Comparison of ENCODE assay signal across 8 cellular contexts in the genomic region with DNA sequence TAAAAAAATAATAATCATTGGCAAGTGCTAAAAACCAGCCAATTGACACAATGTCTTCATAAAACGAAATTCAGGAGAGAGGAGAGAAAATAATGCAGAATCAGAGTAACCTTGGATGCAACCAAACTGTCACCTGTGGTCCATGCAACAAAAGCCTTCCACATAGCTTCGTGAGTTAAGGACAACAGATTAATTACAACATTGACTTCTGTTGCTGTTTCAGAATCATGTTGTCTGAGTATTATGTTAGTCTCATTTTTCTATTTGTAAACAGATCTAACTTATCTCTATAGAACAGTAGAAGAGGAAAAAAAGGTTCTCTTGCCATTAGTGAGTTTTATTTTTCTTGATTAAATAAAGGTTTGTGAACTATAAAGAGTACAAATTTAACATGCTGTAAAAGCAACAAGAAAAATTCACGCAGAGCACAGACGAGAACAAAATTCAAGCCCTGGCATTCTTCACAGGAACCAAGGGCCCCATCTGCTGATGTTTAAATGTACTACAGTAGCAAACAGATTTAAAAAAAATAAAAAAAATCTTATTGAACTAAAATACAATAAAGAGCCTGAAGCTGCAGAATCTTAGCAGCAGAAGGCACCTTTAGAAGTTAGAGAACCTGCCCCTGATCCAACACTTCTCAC.
A peak's percentile ranks its signal among the peaks of the same experiment; 100 is the strongest.
DNase-seq lines count a peak whose midpoint lies in the region; ATAC-seq and TF ChIP-seq lines count a peak whose summit lies in the region.

No MANE protein-coding gene starts in this region.

- 17 to 27% (median 19%) methylated on average over 4 of the region's 4 CpGs for WGBS in adrenal gland, 4 donors

- H3K27ac ChIP-seq in HEK293 (ENCODE audit: extremely low read depth, low read depth, low read length) = no peak overlapping the region
- H3K27ac ChIP-seq in adrenal gland = no peak overlapping the region

- H3K27me3 Mint-ChIP-seq in stimulated activated naive B cell treated with anti-CD40 and anti-IgM and Interleukin-4, amounts not matched to agents 10 μg/mL and 1 μg/mL and 100 μg/mL, for 72 hours = peaks cover 0 to 5% of the 10 kb centered on the region in 2 donors

- no peaks in the 10 kb centered on the region for H3K9me3 Mint-ChIP-seq in stimulated activated naive B cell treated with anti-CD40 and anti-IgM and Interleukin-4, amounts not matched to agents 10 μg/mL and 1 μg/mL and 100 μg/mL, for 72 hours
- H3K9me3 Mint-ChIP-seq in activated naive CD4-positive, alpha-beta T cell treated with anti-CD3 and anti-CD28 coated beads, Interleukin-2, amount 50 U/mL, for 72 hours = no peaks in the 10 kb centered on the region

- no peaks in the 10 kb centered on the region for H3K36me3 Mint-ChIP-seq in stimulated activated naive B cell treated with anti-CD40 and anti-IgM and Interleukin-4, amounts not matched to agents 10 μg/mL and 1 μg/mL and 100 μg/mL, for 72 hours
- H3K36me3 Mint-ChIP-seq in activated naive CD4-positive, alpha-beta T cell treated with anti-CD3 and anti-CD28 coated beads, Interleukin-2, amount 50 U/mL, for 72 hours = no peaks in the 10 kb centered on the region

- intact Hi-C loops in adrenal gland (cut with DNase I) = loop anchor here (5.0 to 10.0 kb wide), 2 partner anchors 118 to 121 kb away; no protein-coding TSS in a partner anchor

- H3K36me3 ChIP-seq in HEK293 (ENCODE audit: control insufficient read depth in 2 of 2, insufficient read depth in 1 of 2, low read length in 2 of 2) (no peaks in the 10 kb centered on the region), adrenal gland (replicated peaks in 1 of 2) (no peaks in the 10 kb centered on the region)

- peak; percentile 29 for DNase-seq in AG08395 (ENCODE audit: low spot score)
- peak; percentile 23 to 50 (median 28) for DNase-seq in adrenal gland
- peak; percentile 61 for DNase-seq in left kidney (ENCODE audit: low read depth, low spot score)
- DNase-seq in stimulated activated naive B cell treated with anti-CD40 and anti-IgM and Interleukin-4, amounts not matched to agents 10 μg/mL and 1 μg/mL and 100 μg/mL, for 72 hours = no peak
- DNase-seq in activated T-cell treated with anti-CD3 and anti-CD28 coated beads, Interleukin-2, amount 50 U/mL, for 48 hours = no peak
- DNase-seq in activated naive CD4-positive, alpha-beta T cell treated with anti-CD3 and anti-CD28 coated beads, Interleukin-2, amount 50 U/mL, for 72 hours (ENCODE audit: low spot score in 2 of 2) = no peak

- POLR2A ChIA-PET in HEK293 (lab: Yijun Ruan, JAX) = no interaction called here

- no peak for TF ChIP-seq POLR2A in adrenal gland (IDR thresholded peaks at IDR 0.05)

- ATAC-seq in stimulated activated naive B cell treated with anti-CD40 and anti-IgM and Interleukin-4, amounts not matched to agents 10 μg/mL and 1 μg/mL and 100 μg/mL, for 72 hours (replicated peaks) = no peak
- ATAC-seq in activated naive CD4-positive, alpha-beta T cell treated with anti-CD3 and anti-CD28 coated beads, Interleukin-2, amount 50 U/mL, for 72 hours = no peak
- no peak for ATAC-seq in GM19455 (IDR thresholded peaks at IDR 0.05; ENCODE audit: unreplicated experiment)

- H3K4me3 ChIP-seq in HEK293 (ENCODE audit: low read depth, low read length) = no peak overlapping the region
- H3K4me3 ChIP-seq in adrenal gland = no peak overlapping the region

- no peaks in the 10 kb centered on the region for H3K27me3 ChIP-seq in adrenal gland

- CTCF ChIA-PET in HEK293 (lab: Yijun Ruan, JAX) = interaction anchor here (0.6 to 2.6 kb wide), 8 partner anchors 9 to 1135 kb away, joined by 3 to 16 read pairs (median 3); no protein-coding TSS in a partner anchor

- H3K4me1 Mint-ChIP-seq in stimulated activated naive B cell treated with anti-CD40 and anti-IgM and Interleukin-4, amounts not matched to agents 10 μg/mL and 1 μg/mL and 100 μg/mL, for 72 hours = no peaks in the 10 kb centered on the region

- H3K9me3 ChIP-seq in HEK293 (ENCODE audit: control insufficient read depth, insufficient read depth, low read depth, low read length) (no peaks in the 10 kb centered on the region), adrenal gland (replicated peaks in 1 of 3) (no peaks in the 10 kb centered on the region)

- H3K4me1 ChIP-seq in HEK293 (ENCODE audit: control insufficient read depth, insufficient read depth, low read length) = no peaks in the 10 kb centered on the region
- peaks cover 0 to 5% of the 10 kb centered on the region in 2 donors for H3K4me1 ChIP-seq in adrenal gland (replicated peaks in 1 of 2)

- TF ChIP-seq CTCF in HEK293 (tag by site-specific recombination; IDR thresholded peaks at IDR 0.05) = no peak
- TF ChIP-seq CTCF in adrenal gland (IDR thresholded peaks at IDR 0.05) = peak; percentile 35 to 69 (median 58)

- no peak overlapping the region for H3K27ac Mint-ChIP-seq in stimulated activated naive B cell treated with anti-CD40 and anti-IgM and Interleukin-4, amounts not matched to agents 10 μg/mL and 1 μg/mL and 100 μg/mL, for 72 hours
- no peak overlapping the region for H3K27ac Mint-ChIP-seq in activated naive CD4-positive, alpha-beta T cell treated with anti-CD3 and anti-CD28 coated beads, Interleukin-2, amount 50 U/mL, for 72 hours

- no peak overlapping the region for H3K4me3 Mint-ChIP-seq in stimulated activated naive B cell treated with anti-CD40 and anti-IgM and Interleukin-4, amounts not matched to agents 10 μg/mL and 1 μg/mL and 100 μg/mL, for 72 hours

TF ChIP-seq in HEK293, 187 proteins besides CTCF, POLR2A, EP300 and RAD21:
- TF ChIP-seq ZNF654 (tag by site-specific recombination; IDR thresholded peaks at IDR 0.05; ENCODE audit: low read depth) = peak; percentile 43
- no peak for TF ChIP-seq ZNF571 (tag by site-specific recombination; IDR thresholded peaks at IDR 0.05)

Comparison
In these comparisons a context has a peak if more than half of its experiments do, and no peak if none do; other contexts are left out.
1. DNase-seq: peak in AG08395 (single experiment), adrenal gland (7 of 7) and left kidney (single experiment); none in stimulated activated naive B cell treated with anti-CD40 and anti-IgM and Interleukin-4, amounts not matched to agents 10 μg/mL and 1 μg/mL and 100 μg/mL, for 72 hours (single experiment), activated T-cell treated with anti-CD3 and anti-CD28 coated beads, Interleukin-2, amount 50 U/mL, for 48 hours (0 of 2) and activated naive CD4-positive, alpha-beta T cell treated with anti-CD3 and anti-CD28 coated beads, Interleukin-2, amount 50 U/mL, for 72 hours (0 of 2).